Comparison of ENCODE assay signal across 18 cellular contexts in genomic region chr7:129774359-129774758, GRCh38.
DNase-seq lines count a peak whose midpoint lies in the region; ATAC-seq, FAIRE-seq and TF ChIP-seq lines count a peak whose summit lies in the region.
"Had no signal": no experiment of that assay in that cellular context is flagged by ENCODE, and none has a peak within 500 bp of the region (broad histone marks: within the 10 kb centered on the region; RNA-seq: fewer than 3 reads in every experiment).

No MANE protein-coding gene starts in this region.

- CTCF ChIA-PET in H1 (lab: Charles Lee; ENCODE audit: partially characterized antibody): interaction anchor here (1.4 to 8.1 kb wide), 6 partner anchors 10 to 56 kb away, joined by 3 to 45 read pairs (median 6); no protein-coding TSS in a partner anchor

- no peak for TF ChIP-seq EP300 in H1 (IDR thresholded peaks at IDR 0.05; ENCODE audit: borderline replicate concordance in 1 of 2, low read depth in 2 of 2, low read length in 2 of 2)

- H2BK20ac ChIP-seq in H1 (ENCODE audit: low read length): peak overlapping the region; percentile 95

- no peak for FAIRE-seq in H1 (lab: Jason Lieb, UNC)
- FAIRE-seq: TTC549 had no signal

- H2BK120ac ChIP-seq in H1 (replicated peaks; ENCODE audit: low read depth, low read length): no peak overlapping the region

- peak in 1 of 2 experiments; percentile 29; a peak in 1 of 4 replicates for TF ChIP-seq RAD21 in H1 (IDR thresholded peaks at IDR 0.05 in 1 of 2, conservative IDR thresholded peaks at IDR 0.05 in 1 of 2; ENCODE audit: low read depth in 2 of 2, low read length in 2 of 2)

- 79 to 95% (median 87%) methylated on average over 8 to 11 of the region's 11 CpGs for WGBS in heart left ventricle, 4 donors
- 80% methylated on average over 11 of the region's 11 CpGs; no CpG with 5 or more reads in 1 of the 2 experiments for WGBS in H1 (ENCODE audit: extremely low coverage in 1 of 2, insufficient coverage in 1 of 2, insufficient read length in 1 of 2, insufficient replicate concordance in 2 of 2, low coverage in 1 of 2, low lambda C conversion rate in 2 of 2, missing lambda C conversion rate in 1 of 2), 2 experiments
- 86 to 96% (median 92%) methylated on average over 4 to 11 of the region's 11 CpGs for WGBS in spleen, 5 donors
- 85 to 100% methylated on average over 2 to 9 of the region's 11 CpGs for WGBS in thyroid gland, 2 donors

- 0 out of 7 replicates have a peak overlapping the region, but pooled peaks of 1 of the 4 experiments have one; percentile 6 for H3K9ac ChIP-seq in H1 (replicated peaks in 1 of 4; ENCODE audit: extremely low read depth in 1 of 4, low read depth in 3 of 4, low read length in 3 of 4)

- H3K79me1 ChIP-seq in H1 (ENCODE audit: low read depth, low read length): peaks cover 25% of the 10 kb centered on the region

- H3K4ac ChIP-seq in H1 (replicated peaks; ENCODE audit: insufficient read length, low read depth, low read length): peak overlapping the region; percentile 12

- peak overlapping the region; percentile 79 for H3K18ac ChIP-seq in H1 (ENCODE audit: extremely low read depth, low read length)

- no peak for ATAC-seq in Right ventricle myocardium superior (ENCODE audit: poor library complexity)
- ATAC-seq in heart left ventricle: no peak
- no peak for ATAC-seq in HG03280 (IDR thresholded peaks at IDR 0.05; ENCODE audit: unreplicated experiment)
- ATAC-seq: heart right ventricle, natural killer cell had no signal

- no peak overlapping the region for H3K23ac ChIP-seq in H1 (ENCODE audit: insufficient read length)

- H3K27ac ChIP-seq in heart left ventricle (no peak overlapping the region), H1 (ENCODE audit: low read depth, low read length) (no peak overlapping the region), spleen (no peak overlapping the region), thyroid gland (no peak overlapping the region)
- H3K27ac ChIP-seq: heart right ventricle, left ventricle myocardium inferior had no signal

- POLR2A ChIA-PET in H1 (lab: Charles Lee; ENCODE audit: partially characterized antibody): interaction anchor here (1.3 to 3.1 kb wide), 5 partner anchors 8 to 162 kb away, joined by 3 to 27 read pairs (median 4); partner anchors contain the start of gene NRF1

- peaks cover 0 to 15% (median 9%) of the 10 kb centered on the region in 12 donors for H3K4me1 ChIP-seq in heart left ventricle
- H3K4me1 ChIP-seq in H1 (replicated peaks in 1 of 4; ENCODE audit: control insufficient read depth in 3 of 4, insufficient read depth in 4 of 4, low read length in 3 of 4): peaks cover 15 to 79% (median 65%) of the 10 kb centered on the region in 4 experiments
- peaks cover 10 to 35% (median 15%) of the 10 kb centered on the region in 6 donors for H3K4me1 ChIP-seq in spleen
- peaks cover 8 to 10% of the 10 kb centered on the region in 2 donors for H3K4me1 ChIP-seq in thyroid gland

- intact Hi-C loops in Right ventricle myocardium superior (cut with DNase I) (no loop called here), heart left ventricle (cut with DNase I) (no loop called here), spleen (cut with DNase I; ENCODE audit: low total_unique reads) (no loop called here), thyroid gland (cut with DNase I) (no loop called here)

- TF ChIP-seq CTCF in heart left ventricle (IDR thresholded peaks at IDR 0.05): no peak
- TF ChIP-seq CTCF in H1 (IDR thresholded peaks at IDR 0.05; ENCODE audit: control extremely low read depth in 1 of 3, insufficient read depth in 1 of 3, low read depth in 1 of 3, low read length in 3 of 3): peak in 1 of 3 experiments; percentile 3; a peak in 1 of 4 replicates
- TF ChIP-seq CTCF in spleen (IDR thresholded peaks at IDR 0.05 in 8 of 11, conservative IDR thresholded peaks at IDR 0.05 in 3 of 11): no peak
- no peak for TF ChIP-seq CTCF in thyroid gland (IDR thresholded peaks at IDR 0.05)

- no peak overlapping the region for H4K5ac ChIP-seq in H1 (ENCODE audit: insufficient read length, low read depth, low read length)

- H3K23me2 ChIP-seq in H1 (ENCODE audit: low read depth, low read length): peaks cover 13% of the 10 kb centered on the region

- peak overlapping the region; percentile 98; the same call in 1 of the 2 replicates for H2BK12ac ChIP-seq in H1 (ENCODE audit: low read depth, low read length)

- no peak for TF ChIP-seq POLR2A in heart left ventricle (IDR thresholded peaks at IDR 0.05)
- TF ChIP-seq POLR2A in H1 (IDR thresholded peaks at IDR 0.05; ENCODE audit: control extremely low read depth in 1 of 2, low read depth in 2 of 2, low read length in 2 of 2): no peak
- no peak for TF ChIP-seq POLR2A in spleen (IDR thresholded peaks at IDR 0.05)
- TF ChIP-seq POLR2A in thyroid gland (IDR thresholded peaks at IDR 0.05): no peak

- no peak overlapping the region; the same call in 1 of the 2 replicates for H4K8ac ChIP-seq in H1 (ENCODE audit: extremely low read depth, insufficient read depth, low read length)

- H3K9me3 ChIP-seq in heart left ventricle: no peaks in the 10 kb centered on the region
- H3K9me3 ChIP-seq in H1 (ENCODE audit: insufficient read depth in 2 of 2, low read depth in 1 of 2, low read length in 1 of 2): no peaks in the 10 kb centered on the region
- H3K9me3 ChIP-seq in spleen: no peaks in the 10 kb centered on the region
- H3K9me3 ChIP-seq in thyroid gland: no peaks in the 10 kb centered on the region
- H3K9me3 ChIP-seq: Caco-2, heart right ventricle, left ventricle myocardium inferior had no signal

- DNase-seq in Right ventricle myocardium superior (peak; percentile 31), heart left ventricle (no peak), NCI-H82 (lab: John Stamatoyannopoulos, UW) (peak; percentile 90), H1 (ENCODE audit: low read depth in 1 of 2, low spot score in 2 of 2) (no peak), spleen (peak; percentile 56), thyroid gland (no peak), NCI-H1930 (lab: John Stamatoyannopoulos, UW) (no peak)
- DNase-seq: activated naive CD4-positive, alpha-beta T cell treated with Interleukin-2 at 50 U/mL for 16 hours; activated T-cell treated with anti-CD3 and anti-CD28 coated beads, Interleukin-2, amount 50 U/mL, for 48 hours; amniotic stem cell; Caco-2; heart right ventricle; left ventricle myocardium inferior; natural killer cell; NCI-H187; NCI-H510A had no signal

- peaks cover 23 to 57% (median 37%) of the 10 kb centered on the region in 9 donors for H3K27me3 ChIP-seq in heart left ventricle
- H3K27me3 ChIP-seq in H1 (replicated peaks in 1 of 4; ENCODE audit: control insufficient read depth in 3 of 4, extremely low read depth in 1 of 4, insufficient read depth in 3 of 4, low read length in 3 of 4): peaks cover 20 to 43% (median 40%) of the 10 kb centered on the region in 4 experiments
- peaks cover 8 to 59% (median 40%) of the 10 kb centered on the region in 7 donors for H3K27me3 ChIP-seq in spleen (replicated peaks in 1 of 7)
- H3K27me3 ChIP-seq in thyroid gland: no peaks in the 10 kb centered on the region

- peak overlapping the region; percentile 65; the same call in 1 of the 2 replicates for H2BK15ac ChIP-seq in H1 (ENCODE audit: low read length)

- peaks cover 2 to 29% of the 10 kb centered on the region in 2 experiments; a peak in 2 of 4 replicates for H3K79me2 ChIP-seq in H1 (ENCODE audit: control insufficient read depth in 1 of 2, insufficient read depth in 2 of 2, low read length in 2 of 2)

- H2AFZ ChIP-seq in H1 (ENCODE audit: low read length): no peak overlapping the region

- 0 out of 4 replicates have a peak overlapping the region, but pooled peaks of 1 of the 2 experiments have one; percentile 82 for H3K4me2 ChIP-seq in H1 (ENCODE audit: insufficient read depth in 1 of 2, low read depth in 2 of 2, low read length in 2 of 2)

- no peak overlapping the region for H3K4me3 ChIP-seq in heart left ventricle
- no peak overlapping the region for H3K4me3 ChIP-seq in H1 (ENCODE audit: extremely low read depth in 1 of 4, insufficient read depth in 2 of 4, low read depth in 3 of 4, low read length in 4 of 4)
- H3K4me3 ChIP-seq in spleen: no peak overlapping the region
- H3K4me3 ChIP-seq in thyroid gland (replicated peaks in 1 of 3): no peak overlapping the region
- H3K4me3 ChIP-seq: heart right ventricle, left ventricle myocardium inferior had no signal

- H4K91ac ChIP-seq in H1 (replicated peaks; ENCODE audit: insufficient read length, low read length): peak overlapping the region; percentile 95

- H4K20me1 ChIP-seq in H1 (replicated peaks in 1 of 2; ENCODE audit: control insufficient read depth in 1 of 2, insufficient read depth in 2 of 2, low read length in 2 of 2): peaks cover 14 to 20% of the 10 kb centered on the region in 2 experiments

- peak overlapping the region; percentile 90; the same call in 1 of the 2 replicates for H2AK5ac ChIP-seq in H1 (ENCODE audit: low read depth, low read length)

- H2BK5ac ChIP-seq in H1 (ENCODE audit: low read depth, low read length): peak overlapping the region; percentile 73; the same call in 1 of the 2 replicates

- no peak overlapping the region for H3K56ac ChIP-seq in H1 (replicated peaks; ENCODE audit: insufficient read length, low read depth, low read length)

- H3K14ac ChIP-seq in H1 (ENCODE audit: insufficient read length): no peak overlapping the region

- no peaks in the 10 kb centered on the region for H3K36me3 ChIP-seq in heart left ventricle
- H3K36me3 ChIP-seq in H1 (ENCODE audit: control insufficient read depth in 2 of 4, insufficient read depth in 4 of 4, low read length in 3 of 4): peaks cover 0 to 6% (median 3%) of the 10 kb centered on the region in 4 experiments; a peak in 2 of 8 replicates
- no peaks in the 10 kb centered on the region for H3K36me3 ChIP-seq in spleen
- H3K36me3 ChIP-seq in thyroid gland: no peaks in the 10 kb centered on the region
- H3K36me3 ChIP-seq: heart right ventricle, left ventricle myocardium inferior had no signal

TF ChIP-seq in H1, 55 proteins besides CTCF, POLR2A, EP300 and RAD21 (continues in another document):
- TF ChIP-seq MAFK (IDR thresholded peaks at IDR 0.05; ENCODE audit: low read depth, low read length) (no peak), RFX5 (IDR thresholded peaks at IDR 0.05; ENCODE audit: borderline replicate concordance, low read depth, low read length) (no peak), SIN3A (conservative IDR thresholded peaks at IDR 0.05 in 1 of 2, IDR thresholded peaks at IDR 0.05 in 1 of 2; ENCODE audit: low read depth in 1 of 2, low read length in 2 of 2) (no peak), CREB1 (IDR thresholded peaks at IDR 0.05) (no peak), SUZ12 (IDR thresholded peaks at IDR 0.05; ENCODE audit: low read length) (no peak), ASH2L (IDR thresholded peaks at IDR 0.05; ENCODE audit: low read length) (no peak), SRF (IDR thresholded peaks at IDR 0.05; ENCODE audit: low read depth, low read length) (no peak), CTBP2 (IDR thresholded peaks at IDR 0.05; ENCODE audit: borderline replicate concordance, insufficient read depth, insufficient read length, low read length) (no peak), TBP (IDR thresholded peaks at IDR 0.05; ENCODE audit: low read depth, low read length) (no peak), TEAD4 (IDR thresholded peaks at IDR 0.05; ENCODE audit: low read depth, low read length) (no peak), ZNF274 (IDR thresholded peaks at IDR 0.05; ENCODE audit: borderline replicate concordance, extremely low read depth, low read length) (no peak), FOSL1 (IDR thresholded peaks at IDR 0.05; ENCODE audit: insufficient read depth, low read depth, low read length) (no peak)

Comparison
In these comparisons a context has a peak if more than half of its experiments do, and no peak if none do; other contexts are left out.
1. DNase-seq: peak in Right ventricle myocardium superior (single experiment), NCI-H82 (single experiment) and spleen (single experiment); none in heart left ventricle (0 of 5), H1 (0 of 2), thyroid gland (0 of 2) and NCI-H1930 (0 of 2).